ENCODE assay signal across 11 cellular contexts in genomic region chr2:219418570-219419189, GRCh38. TPM values are rescaled to one million over a fixed set of nuclear protein-coding genes. Genes with fewer than 3 reads are reported as not detected.
DNase-seq lines count a peak whose midpoint lies in the region; ATAC-seq, FAIRE-seq and TF ChIP-seq lines count a peak whose summit lies in the region.
"Had no signal": no experiment of that assay in that cellular context is flagged by ENCODE, and none has a peak within 500 bp of the region (broad histone marks: within the 10 kb centered on the region; RNA-seq: fewer than 3 reads in every experiment).

No MANE protein-coding gene starts in this region.

- H3K4me2 ChIP-seq in endothelial cell of umbilical vein (ENCODE audit: insufficient read depth, low read length) (no peak overlapping the region), skeletal muscle satellite cell (ENCODE audit: low read length) (peak overlapping the region; percentile 80)

- no peaks in the 10 kb centered on the region for H4K20me1 ChIP-seq in endothelial cell of umbilical vein (replicated peaks; ENCODE audit: control insufficient read depth, extremely low read depth, insufficient read depth, low read length)

- POLR2A ChIA-PET in endothelial cell of umbilical vein (lab: Charles Lee), result no interaction called here
- POLR2A ChIA-PET in CD8-positive, alpha-beta memory T cell (lab: Charles Lee), result no interaction called here

- H3K4me3 Mint-ChIP-seq in CD8-positive, alpha-beta memory T cell, result peak overlapping the region in 1 of 7 donors; percentile 10

- H3K4me3 ChIP-seq in endothelial cell of umbilical vein (replicated peaks in 1 of 3; ENCODE audit: insufficient read depth in 1 of 3, low read depth in 1 of 3, low read length in 3 of 3) (no peak overlapping the region), lower lobe of right lung (peak overlapping the region; percentile 34), skeletal muscle satellite cell (ENCODE audit: low read length) (peak overlapping the region; percentile 74)
- no peak overlapping the region for H3K4me3 ChIP-seq in CD8-positive, alpha-beta memory T cell (ENCODE audit: low read length)
- H3K4me3 ChIP-seq: HAP-1 had no signal

- dilution Hi-C loops in endothelial cell of umbilical vein (cut with MboI; ENCODE audit: extremely low pct_ligation_motif_present, low sequenced_read_pairs), result no loop called here

- intact Hi-C loops in endothelial cell of umbilical vein (cut with micrococcal nuclease), result loop anchor here (1.0 kb wide), 1 partner anchor 12 kb away; no protein-coding TSS in a partner anchor
- intact Hi-C loops in lower lobe of right lung (cut with DNase I), result no loop called here

- no peaks in the 10 kb centered on the region for H3K9me3 ChIP-seq in endothelial cell of umbilical vein (replicated peaks; ENCODE audit: control insufficient read depth, insufficient read depth, low read length)
- no peaks in the 10 kb centered on the region for H3K9me3 ChIP-seq in lower lobe of right lung
- H3K9me3 ChIP-seq in skeletal muscle satellite cell (replicated peaks; ENCODE audit: low read length), result no peaks in the 10 kb centered on the region
- H3K9me3 ChIP-seq in CD8-positive, alpha-beta memory T cell (ENCODE audit: low read length), result no peaks in the 10 kb centered on the region
- H3K9me3 ChIP-seq: HAP-1 had no signal

- DNase-seq in LHCN-M2 (ENCODE audit: low read depth) (peak; percentile 45), endothelial cell of umbilical vein (ENCODE audit: low read depth, low spot score) (no peak), lower lobe of right lung (no peak), NCI-H146 (lab: John Stamatoyannopoulos, UW) (no peak), hypothalamus (lab: John Stamatoyannopoulos, UW) (no peak), T-helper 1 cell (no peak)
- no peak for DNase-seq in CD8-positive, alpha-beta memory T cell
- DNase-seq: Karpas-422; stimulated activated CD4-positive, alpha-beta T cell treated with anti-CD3 and anti-CD28 coated beads, Interleukin-2, amount 100 ng/mL, for 24 hours had no signal

- peaks cover 0 to 2% (median 0%) of the 10 kb centered on the region in 5 donors for H3K9me3 Mint-ChIP-seq in CD8-positive, alpha-beta memory T cell

- H3K27ac Mint-ChIP-seq in CD8-positive, alpha-beta memory T cell, result no peak overlapping the region

- no peak for FAIRE-seq in endothelial cell of umbilical vein (lab: Jason Lieb, UNC)

- no peaks in the 10 kb centered on the region for H3K36me3 ChIP-seq in endothelial cell of umbilical vein (ENCODE audit: control insufficient read depth in 2 of 2, extremely low read depth in 1 of 2, insufficient read depth in 2 of 2, low read length in 2 of 2)
- H3K36me3 ChIP-seq in lower lobe of right lung, result no peaks in the 10 kb centered on the region
- peaks cover 18% of the 10 kb centered on the region for H3K36me3 ChIP-seq in skeletal muscle satellite cell (ENCODE audit: insufficient read depth, low read length)
- no peaks in the 10 kb centered on the region for H3K36me3 ChIP-seq in CD8-positive, alpha-beta memory T cell (ENCODE audit: insufficient read depth, low read length)
- H3K36me3 ChIP-seq: HAP-1 had no signal

- H3K27me3 ChIP-seq in endothelial cell of umbilical vein (ENCODE audit: control insufficient read depth in 2 of 2, insufficient read depth in 2 of 2, low read length in 2 of 2) (peaks cover 23 to 30% of the 10 kb centered on the region in 2 experiments), lower lobe of right lung (ENCODE audit: low read depth) (peaks cover 35% of the 10 kb centered on the region), skeletal muscle satellite cell (ENCODE audit: control insufficient read depth, insufficient read depth, low read length) (peaks cover 10% of the 10 kb centered on the region)
- peaks cover 7% of the 10 kb centered on the region for H3K27me3 ChIP-seq in CD8-positive, alpha-beta memory T cell (ENCODE audit: insufficient read depth, low read length, poor library complexity, severe bottlenecking)

- H3K27ac ChIP-seq in endothelial cell of umbilical vein (ENCODE audit: insufficient read depth, low read depth, low read length), result no peak overlapping the region
- no peak overlapping the region for H3K27ac ChIP-seq in lower lobe of right lung
- no peak overlapping the region for H3K27ac ChIP-seq in CD8-positive, alpha-beta memory T cell (ENCODE audit: low read depth, low read length)

- H2AFZ ChIP-seq in endothelial cell of umbilical vein (ENCODE audit: low read depth, low read length), result no peak overlapping the region

- H3K4me1 ChIP-seq in endothelial cell of umbilical vein (ENCODE audit: control insufficient read depth, extremely low read depth, insufficient read depth, low read length) (no peaks in the 10 kb centered on the region), lower lobe of right lung (no peaks in the 10 kb centered on the region), skeletal muscle satellite cell (ENCODE audit: control insufficient read depth, insufficient read depth, low read length) (peaks cover 25% of the 10 kb centered on the region)
- no peaks in the 10 kb centered on the region for H3K4me1 ChIP-seq in CD8-positive, alpha-beta memory T cell (ENCODE audit: insufficient read depth, low read length)

- TF ChIP-seq CTCF in endothelial cell of umbilical vein (IDR thresholded peaks at IDR 0.05; ENCODE audit: extremely low read depth in 1 of 2, insufficient read depth in 1 of 2, low read depth in 1 of 2, low read length in 2 of 2), result no peak
- TF ChIP-seq CTCF in lower lobe of right lung (IDR thresholded peaks at IDR 0.05), result no peak

- ATAC-seq in lower lobe of right lung, result peak; percentile 7 to 24

- CTCF ChIA-PET in endothelial cell of umbilical vein (lab: Charles Lee), result interaction anchor here (0.9 to 1.6 kb wide), 3 partner anchors 77 to 111 kb away, joined by 3 to 5 read pairs (median 4); a partner anchor contains a TSS
- CTCF ChIA-PET in CD8-positive, alpha-beta memory T cell (lab: Charles Lee), result interaction anchor here (0.8 kb wide), 1 partner anchor 39 kb away, joined by 3 read pairs; no protein-coding TSS in a partner anchor

- H3K79me2 ChIP-seq in endothelial cell of umbilical vein (ENCODE audit: control insufficient read depth, insufficient read depth, low read length), result no peaks in the 10 kb centered on the region

- BruUV-seq in endothelial cell of umbilical vein (replicated peaks; lab: Mats Ljungman, UMichigan), result no TSS peak

- H3K9ac ChIP-seq in endothelial cell of umbilical vein (replicated peaks; ENCODE audit: extremely low read depth, insufficient read depth, low read length), result no peak overlapping the region
- peak overlapping the region; percentile 83 for H3K9ac ChIP-seq in skeletal muscle satellite cell (ENCODE audit: low read depth, low read length)

- H3K9me1 ChIP-seq in endothelial cell of umbilical vein (replicated peaks; ENCODE audit: control insufficient read depth, extremely low read depth, insufficient read depth, low read length), result no peaks in the 10 kb centered on the region

- TF ChIP-seq POLR2A in endothelial cell of umbilical vein (IDR thresholded peaks at IDR 0.05; ENCODE audit: low read depth, low read length), result no peak

- no peaks in the 10 kb centered on the region for H3K36me3 Mint-ChIP-seq in CD8-positive, alpha-beta memory T cell

- H3K4me1 Mint-ChIP-seq in CD8-positive, alpha-beta memory T cell, result peaks cover 0 to 3% (median 0%) of the 10 kb centered on the region in 3 donors

- H3K27me3 Mint-ChIP-seq in CD8-positive, alpha-beta memory T cell, result peaks cover 34 to 58% of the 10 kb centered on the region in 2 donors

RNA-seq across cellular contexts. Expression of gene DES, which starts 0.5 kb away (rescaled TPM):
- total RNA-seq in LHCN-M2 (2014; rRNA removed) (863 and 1,551 TPM in 2 replicates), endothelial cell of umbilical vein (not detected in 2 replicates), lower lobe of right lung (64.5 TPM)
- polyA plus RNA-seq in LHCN-M2 (2012), result 1,873 TPM
- polyA plus RNA-seq in endothelial cell of umbilical vein, result not detected in 2 replicates
- not detected in 2 replicates for polyA plus RNA-seq in endothelial cell of umbilical vein (2011; cell fraction: cytosol; rRNA removed)
- not detected in 2 replicates for polyA plus RNA-seq in endothelial cell of umbilical vein (2011; cell fraction: nucleus; rRNA removed)
- not detected in 2 replicates for polyA plus RNA-seq in endothelial cell of umbilical vein (2012)
- 1.7 TPM in 1 of 2 replicates, not detected in the other for polyA minus RNA-seq in endothelial cell of umbilical vein
- 1.1 TPM for polyA minus RNA-seq in endothelial cell of umbilical vein (2011; cell fraction: cytosol; rRNA and poly(A)+ RNA removed)
- polyA minus RNA-seq in endothelial cell of umbilical vein (2011; cell fraction: nucleus; rRNA and poly(A)+ RNA removed), result not detected in 2 replicates
- 73.8 and 446 TPM in 2 replicates for total RNA-seq in skeletal muscle satellite cell (2012; rRNA removed)
- not detected for total RNA-seq in CD8-positive, alpha-beta memory T cell
- polyA plus RNA-seq in CD8-positive, alpha-beta memory T cell, result not detected

RNA-seq across cellular contexts. Expression of gene SPEG, which starts 16.0 kb away (rescaled TPM):
- total RNA-seq in LHCN-M2 (2014; rRNA removed) (36.2 and 41.5 TPM in 2 replicates), endothelial cell of umbilical vein (0.21 and 0.84 TPM in 2 replicates), lower lobe of right lung (6.5 TPM)
- polyA plus RNA-seq in LHCN-M2 (2012), result 36.6 TPM
- 3.5 TPM in 2 replicates for polyA plus RNA-seq in endothelial cell of umbilical vein
- polyA plus RNA-seq in endothelial cell of umbilical vein (2011; cell fraction: cytosol; rRNA removed), result 0.94 and 2.1 TPM in 2 replicates
- polyA plus RNA-seq in endothelial cell of umbilical vein (2011; cell fraction: nucleus; rRNA removed), result 18.2 and 18.7 TPM in 2 replicates
- 1.0 and 2.6 TPM in 2 replicates for polyA plus RNA-seq in endothelial cell of umbilical vein (2012)
- 3.6 and 5.6 TPM in 2 replicates for polyA minus RNA-seq in endothelial cell of umbilical vein
- 1.7 TPM for polyA minus RNA-seq in endothelial cell of umbilical vein (2011; cell fraction: cytosol; rRNA and poly(A)+ RNA removed)
- 4.4 and 11.4 TPM in 2 replicates for polyA minus RNA-seq in endothelial cell of umbilical vein (2011; cell fraction: nucleus; rRNA and poly(A)+ RNA removed)
- total RNA-seq in skeletal muscle satellite cell (2012; rRNA removed), result 9.6 and 11.4 TPM in 2 replicates
- total RNA-seq in CD8-positive, alpha-beta memory T cell, result 1 to 10 TPM in 1 of 2 experiments, under 1 TPM in 1; 0.94 to 1.0 TPM
- polyA plus RNA-seq in CD8-positive, alpha-beta memory T cell, result 0.48 TPM

RNA-seq across cellular contexts. Expression of gene DNPEP, which starts 31.0 kb away (rescaled TPM):
- 55.0 and 63.7 TPM in 2 replicates for total RNA-seq in LHCN-M2 (2014; rRNA removed)
- 74.0 TPM for polyA plus RNA-seq in LHCN-M2 (2012)
- 40.4 and 43.1 TPM in 2 replicates for total RNA-seq in endothelial cell of umbilical vein
- polyA plus RNA-seq in endothelial cell of umbilical vein, result 77.5 and 83.2 TPM in 2 replicates
- 47.7 and 52.1 TPM in 2 replicates for polyA plus RNA-seq in endothelial cell of umbilical vein (2011; cell fraction: cytosol; rRNA removed)
- 117 and 134 TPM in 2 replicates for polyA plus RNA-seq in endothelial cell of umbilical vein (2011; cell fraction: nucleus; rRNA removed)
- polyA plus RNA-seq in endothelial cell of umbilical vein (2012), result 51.3 and 76.1 TPM in 2 replicates
- 48.5 and 59.5 TPM in 2 replicates for polyA minus RNA-seq in endothelial cell of umbilical vein
- polyA minus RNA-seq in endothelial cell of umbilical vein (2011; cell fraction: cytosol; rRNA and poly(A)+ RNA removed), result 29.0 TPM
- 39.2 and 40.3 TPM in 2 replicates for polyA minus RNA-seq in endothelial cell of umbilical vein (2011; cell fraction: nucleus; rRNA and poly(A)+ RNA removed)
- total RNA-seq in lower lobe of right lung, result 79.5 TPM
- total RNA-seq in skeletal muscle satellite cell (2012; rRNA removed), result 69.5 and 79.3 TPM in 2 replicates
- 100 to 1,000 TPM; 112 to 116 TPM for total RNA-seq in CD8-positive, alpha-beta memory T cell
- 69.1 TPM for polyA plus RNA-seq in CD8-positive, alpha-beta memory T cell

Comparison
In these comparisons a context has a peak if more than half of its experiments do, and no peak if none do; other contexts are left out.
1. H3K4me3 ChIP-seq: peak in lower lobe of right lung (single experiment) and skeletal muscle satellite cell (single experiment); none in endothelial cell of umbilical vein (0 of 3) and CD8-positive, alpha-beta memory T cell (single experiment).
2. RNA of gene DES, which starts 0.5 kb away (total RNA-seq): 863 to 1,551 TPM in LHCN-M2 and 64.5 TPM in lower lobe of right lung (single experiment); not detected in endothelial cell of umbilical vein and not detected in CD8-positive, alpha-beta memory T cell; every median in the first group is over 10 times any median in the second.